Comparison of ENCODE assay signal across 19 cellular contexts in the genomic region with DNA sequence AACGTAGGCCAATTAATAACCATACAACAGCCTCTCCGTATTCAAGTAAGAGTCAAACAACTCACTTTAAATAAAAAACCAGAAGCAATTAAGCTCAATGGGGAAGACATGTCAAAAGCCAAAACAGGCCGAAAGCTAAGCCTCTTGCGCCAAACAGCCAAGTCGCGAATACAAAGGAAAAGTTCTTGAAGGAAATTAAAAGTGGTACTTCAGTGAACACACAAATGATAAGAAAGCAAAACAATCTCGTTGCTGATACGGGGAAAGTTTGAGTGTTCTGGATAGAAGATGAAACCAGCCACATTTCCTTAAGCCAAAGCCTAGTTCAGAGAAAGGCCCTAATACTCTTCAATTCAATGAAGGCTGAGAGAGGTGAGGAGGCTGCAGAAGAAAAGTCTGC.
"Had no signal": no experiment of that assay in that cellular context is flagged by ENCODE, and none has a peak within 500 bp of the region (broad histone marks: within the 10 kb centered on the region; RNA-seq: fewer than 3 reads in every experiment).

No MANE protein-coding gene starts in this region.

- H3K27me3 Mint-ChIP-seq: activated naive CD8-positive, alpha-beta T cell treated with anti-CD3 and anti-CD28 coated beads, Interleukin-2, amount 50 U/mL, for 24 hours; activated T-helper 17 cell treated with anti-CD3 and anti-CD28 coated beads, Interleukin-2, amount 50 U/mL, for 72 hours; naive thymus-derived CD4-positive, alpha-beta T cell; stimulated activated naive CD8-positive, alpha-beta T cell treated with anti-CD3 and anti-CD28 coated beads, Interleukin-15, amount 100 ng/mL, for 72 hours; type B pancreatic cell had no signal

- ATAC-seq: activated naive CD8-positive, alpha-beta T cell treated with anti-CD3 and anti-CD28 coated beads, Interleukin-2, amount 50 U/mL, for 24 hours; activated T-helper 17 cell treated with anti-CD3 and anti-CD28 coated beads, Interleukin-2, amount 50 U/mL, for 72 hours; gastrocnemius medialis; heart left ventricle; mucosa of descending colon; naive thymus-derived CD4-positive, alpha-beta T cell; right cardiac atrium; stimulated activated naive CD8-positive, alpha-beta T cell treated with anti-CD3 and anti-CD28 coated beads, Interleukin-15, amount 100 ng/mL, for 72 hours had no signal

- H3K36me3 ChIP-seq: gastrocnemius medialis, heart left ventricle had no signal

- H3K4me3 ChIP-seq: gastrocnemius medialis, heart left ventricle, mucosa of descending colon had no signal

- H3K9me3 ChIP-seq: gastrocnemius medialis, heart left ventricle, mucosa of descending colon had no signal

- H3K27ac Mint-ChIP-seq: activated naive CD4-positive, alpha-beta T cell treated with anti-CD3 and anti-CD28 coated beads for 36 hours; activated naive CD8-positive, alpha-beta T cell treated with anti-CD3 and anti-CD28 coated beads, Interleukin-2, amount 50 U/mL, for 24 hours; type B pancreatic cell had no signal

- H3K27me3 ChIP-seq: gastrocnemius medialis, heart left ventricle had no signal

- H3K4me3 Mint-ChIP-seq: activated naive CD4-positive, alpha-beta T cell treated with anti-CD3 and anti-CD28 coated beads for 36 hours; activated naive CD8-positive, alpha-beta T cell treated with anti-CD3 and anti-CD28 coated beads, Interleukin-2, amount 50 U/mL, for 24 hours; stimulated activated naive CD8-positive, alpha-beta T cell treated with anti-CD3 and anti-CD28 coated beads, Interleukin-15, amount 100 ng/mL, for 72 hours; type B pancreatic cell had no signal

- H3K9me3 Mint-ChIP-seq: activated naive CD4-positive, alpha-beta T cell treated with anti-CD3 and anti-CD28 coated beads for 36 hours; activated naive CD8-positive, alpha-beta T cell treated with anti-CD3 and anti-CD28 coated beads, Interleukin-2, amount 50 U/mL, for 24 hours; stimulated activated naive CD8-positive, alpha-beta T cell treated with anti-CD3 and anti-CD28 coated beads, Interleukin-15, amount 100 ng/mL, for 72 hours had no signal

- DNase-seq: activated CD4-positive, alpha-beta T cell treated with anti-CD3 and anti-CD28 coated beads, Interleukin-2, amount 50 U/mL, for 4 hours; activated naive CD4-positive, alpha-beta T cell treated with anti-CD3 and anti-CD28 coated beads for 36 hours; activated naive CD8-positive, alpha-beta T cell treated with anti-CD3 and anti-CD28 coated beads, Interleukin-2, amount 50 U/mL, for 24 hours; aorta; cerebellar nuclear complex; effector memory CD4-positive, alpha-beta T cell; gastrocnemius medialis; heart left ventricle; mucosa of descending colon; naive thymus-derived CD4-positive, alpha-beta T cell; posterior cingulate gyrus; right cardiac atrium; small intestine; stimulated activated CD4-positive, alpha-beta T cell treated with anti-CD3 and anti-CD28 coated beads, Interleukin-4, amount 100 ng/mL, for 24 hours; stimulated activated CD8-positive, alpha-beta memory T cell treated with anti-CD3 and anti-CD28 coated beads, Interleukin-4, amount 100 ng/mL, for 48 hours; stimulated activated naive CD8-positive, alpha-beta T cell treated with anti-CD3 and anti-CD28 coated beads, Interleukin-15, amount 100 ng/mL, for 72 hours; T-helper 9 cell had no signal
